In the genomic region with DNA sequence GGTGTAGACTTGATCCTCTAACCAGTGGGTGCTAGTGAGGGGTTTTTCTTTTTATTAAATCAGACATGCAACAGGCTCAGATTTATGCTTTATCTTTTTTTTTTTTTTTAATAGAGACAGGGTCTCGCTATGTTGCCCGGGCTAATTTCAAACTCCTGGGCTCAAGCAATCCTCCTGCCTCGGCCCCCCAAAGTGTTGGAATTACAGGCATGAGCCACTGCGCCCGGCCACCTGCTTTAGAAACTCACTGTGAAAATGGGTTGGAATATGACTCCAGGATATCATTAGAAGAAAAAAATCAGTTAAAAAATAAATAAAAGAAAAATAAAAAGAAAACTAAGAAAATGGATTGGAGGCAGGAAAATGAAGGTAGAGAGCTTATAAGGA, we compare ENCODE assay signal across 10 cellular contexts. TPM values are rescaled to one million over a fixed set of nuclear protein-coding genes. Genes with fewer than 3 reads are reported as not detected.
DNase-seq lines count a peak whose midpoint lies in the region; ATAC-seq, FAIRE-seq and TF ChIP-seq lines count a peak whose summit lies in the region.
"Had no signal": no experiment of that assay in that cellular context is flagged by ENCODE, and none has a peak within 500 bp of the region (broad histone marks: within the 10 kb centered on the region; RNA-seq: fewer than 3 reads in every experiment).

No MANE protein-coding gene starts in this region.

- 98% methylated on average over 5 of the region's 5 CpGs for WGBS in hepatocyte (ENCODE audit: low lambda C conversion rate, missing lambda C conversion rate)
- WGBS in sigmoid colon, 2 donors = 93 to 95% methylated on average over 5 of the region's 5 CpGs

- H2AFZ ChIP-seq in hepatocyte = no peak overlapping the region

- no peaks in the 10 kb centered on the region for H4K20me1 ChIP-seq in hepatocyte (ENCODE audit: insufficient read depth, poor library complexity, severe bottlenecking)

- no peaks in the 10 kb centered on the region for H3K79me2 ChIP-seq in hepatocyte

- no peak overlapping the region for H3K4me2 ChIP-seq in hepatocyte

- TF ChIP-seq CTCF in left ventricle myocardium inferior (IDR thresholded peaks at IDR 0.05; ENCODE audit: borderline replicate concordance) = no peak
- no peak for TF ChIP-seq CTCF in hepatocyte (IDR thresholded peaks at IDR 0.05; ENCODE audit: poor library complexity)
- TF ChIP-seq CTCF in sigmoid colon (IDR thresholded peaks at IDR 0.05) = no peak
- no peak for TF ChIP-seq CTCF in vagina (IDR thresholded peaks at IDR 0.05)

- no peak for TF ChIP-seq EP300 in sigmoid colon (IDR thresholded peaks at IDR 0.05)

- no peaks in the 10 kb centered on the region for H3K9me3 ChIP-seq in left ventricle myocardium inferior (replicated peaks)
- no peaks in the 10 kb centered on the region for H3K9me3 ChIP-seq in hepatocyte (ENCODE audit: low read depth)
- no peaks in the 10 kb centered on the region for H3K9me3 ChIP-seq in sigmoid colon
- H3K9me3 ChIP-seq in vagina = no peaks in the 10 kb centered on the region
- H3K9me3 ChIP-seq: right lobe of liver had no signal

- H3K4me3 ChIP-seq in left ventricle myocardium inferior = no peak overlapping the region
- no peak overlapping the region for H3K4me3 ChIP-seq in hepatocyte
- H3K4me3 ChIP-seq in sigmoid colon = no peak overlapping the region
- no peak overlapping the region for H3K4me3 ChIP-seq in vagina
- H3K4me3 ChIP-seq: right lobe of liver had no signal

- peak overlapping the region; percentile 95 for H3K27ac ChIP-seq in left ventricle myocardium inferior (replicated peaks)
- H3K27ac ChIP-seq in hepatocyte = peak overlapping the region; percentile 10
- peak overlapping the region; percentile 91 to 99 (median 94) for H3K27ac ChIP-seq in sigmoid colon
- peak overlapping the region; percentile 98 for H3K27ac ChIP-seq in vagina

- FAIRE-seq in GM19239 (lab: Jason Lieb, UNC) = no peak
- FAIRE-seq: islet of Langerhans had no signal

- H3K9me2 ChIP-seq in hepatocyte (replicated peaks; ENCODE audit: insufficient read depth) = no peaks in the 10 kb centered on the region

- H3K27me3 ChIP-seq in left ventricle myocardium inferior (ENCODE audit: low read depth) (no peaks in the 10 kb centered on the region), hepatocyte (no peaks in the 10 kb centered on the region), sigmoid colon (no peaks in the 10 kb centered on the region), vagina (no peaks in the 10 kb centered on the region)
- H3K27me3 ChIP-seq: right lobe of liver had no signal

- TF ChIP-seq POLR2A in sigmoid colon (IDR thresholded peaks at IDR 0.05) (no peak), vagina (IDR thresholded peaks at IDR 0.05) (no peak)

- DNase-seq in left ventricle myocardium inferior = no peak
- no peak for DNase-seq in Right ventricle myocardium inferior (ENCODE audit: missing footprints)
- no peak for DNase-seq in hepatocyte (ENCODE audit: low spot score)
- peak; percentile 53 for DNase-seq in sigmoid colon
- DNase-seq in vagina (ENCODE audit: extremely low spot score in 2 of 2) = no peak
- DNase-seq in NCI-H2196 (lab: John Stamatoyannopoulos, UW; ENCODE audit: unreplicated experiment) = no peak
- no peak for DNase-seq in GM19239 (ENCODE audit: insufficient read length, low spot score)
- DNase-seq in activated naive CD4-positive, alpha-beta T cell treated with Interleukin-2 at 50 U/mL for 16 hours = no peak

- H3K36me3 ChIP-seq in left ventricle myocardium inferior (peaks cover 98% of the 10 kb centered on the region), hepatocyte (replicated peaks; ENCODE audit: insufficient read depth, low read depth) (peaks cover 3% of the 10 kb centered on the region), sigmoid colon (peaks cover 43 to 99% (median 62%) of the 10 kb centered on the region in 4 donors), vagina (peaks cover 0 to 90% of the 10 kb centered on the region in 2 donors)
- H3K36me3 ChIP-seq: right lobe of liver had no signal

- H3K4me1 ChIP-seq in left ventricle myocardium inferior (peaks cover 98% of the 10 kb centered on the region), hepatocyte (ENCODE audit: insufficient read depth) (peaks cover 5% of the 10 kb centered on the region), sigmoid colon (peaks cover 0 to 79% (median 75%) of the 10 kb centered on the region in 4 donors), vagina (peaks cover 51% of the 10 kb centered on the region)

- intact Hi-C loops in left ventricle myocardium inferior (cut with micrococcal nuclease) = loop anchor here (10.0 kb wide), 2 partner anchors 55 to 105 kb away; partner anchors contain the start of gene GSN
- intact Hi-C loops in Right ventricle myocardium inferior (cut with DNase I) = loop anchor here (2.0 to 5.0 kb wide), 3 partner anchors 52 to 107 kb away; partner anchors contain the start of gene GSN
- intact Hi-C loops in sigmoid colon (cut with DNase I) = loop anchor here (2.0 kb wide), 2 partner anchors 51 to 105 kb away; partner anchors contain the start of gene GSN
- intact Hi-C loops in vagina (cut with DNase I) = loop anchor here (5.0 kb wide), 1 partner anchor 52 kb away; the partner anchor contains the start of gene GSN

- ATAC-seq in Right ventricle myocardium inferior = no peak

RNA-seq across cellular contexts. Expression of gene STOM, which starts 50.7 kb away (rescaled TPM):
- total RNA-seq in left ventricle myocardium inferior (165 TPM), Right ventricle myocardium inferior (194 TPM), hepatocyte (130 and 156 TPM in 2 replicates), sigmoid colon (100 to 1,000 TPM; 303 to 609 (median 321) TPM), vagina (263 TPM)
- polyA plus RNA-seq in hepatocyte (85.5 and 93.7 TPM in 2 replicates), sigmoid colon (100 to 1,000 TPM in 1 of 3 donors, 10 to 100 TPM in 2; 22.8 to 140 (median 44.6) TPM)

RNA-seq across cellular contexts. Expression of gene GSN, which starts 51.4 kb away (rescaled TPM):
- total RNA-seq in left ventricle myocardium inferior (758 TPM), Right ventricle myocardium inferior (966 TPM), hepatocyte (369 and 396 TPM in 2 replicates), sigmoid colon (1,000 to 10,000 TPM; 1,610 to 2,826 (median 1,919) TPM), vagina (2,053 TPM)
- polyA plus RNA-seq in hepatocyte (321 and 404 TPM in 2 replicates), sigmoid colon (100 to 1,000 TPM; 333 to 617 (median 497) TPM)

Comparison
In these comparisons a context has a peak if more than half of its experiments do, and no peak if none do; other contexts are left out.
1. H3K27ac ChIP-seq: peak in every context shown above with its lines; median percentile 98 in vagina; 95 in left ventricle myocardium inferior; 94 in sigmoid colon; 10 in hepatocyte.